In genomic region chr6:114115659-114116058, GRCh38 we compare ENCODE assay signal across 5 cellular contexts.
"Had no signal": no experiment of that assay in that cellular context is flagged by ENCODE, and none has a peak within 500 bp of the region (broad histone marks: within the 10 kb centered on the region; RNA-seq: fewer than 3 reads in every experiment).

No MANE protein-coding gene starts in this region.

- ATAC-seq: GM23338, K562 had no signal

- H2AFZ ChIP-seq: GM23338 had no signal

- DNase-seq: H9, HCEC 1CT, IMR-90 had no signal

- H3K4me3 ChIP-seq: GM23338, K562 had no signal

- H3K4me2 ChIP-seq: GM23338 had no signal
